8 cellular contexts compared by ENCODE assay signal in the genomic region with DNA sequence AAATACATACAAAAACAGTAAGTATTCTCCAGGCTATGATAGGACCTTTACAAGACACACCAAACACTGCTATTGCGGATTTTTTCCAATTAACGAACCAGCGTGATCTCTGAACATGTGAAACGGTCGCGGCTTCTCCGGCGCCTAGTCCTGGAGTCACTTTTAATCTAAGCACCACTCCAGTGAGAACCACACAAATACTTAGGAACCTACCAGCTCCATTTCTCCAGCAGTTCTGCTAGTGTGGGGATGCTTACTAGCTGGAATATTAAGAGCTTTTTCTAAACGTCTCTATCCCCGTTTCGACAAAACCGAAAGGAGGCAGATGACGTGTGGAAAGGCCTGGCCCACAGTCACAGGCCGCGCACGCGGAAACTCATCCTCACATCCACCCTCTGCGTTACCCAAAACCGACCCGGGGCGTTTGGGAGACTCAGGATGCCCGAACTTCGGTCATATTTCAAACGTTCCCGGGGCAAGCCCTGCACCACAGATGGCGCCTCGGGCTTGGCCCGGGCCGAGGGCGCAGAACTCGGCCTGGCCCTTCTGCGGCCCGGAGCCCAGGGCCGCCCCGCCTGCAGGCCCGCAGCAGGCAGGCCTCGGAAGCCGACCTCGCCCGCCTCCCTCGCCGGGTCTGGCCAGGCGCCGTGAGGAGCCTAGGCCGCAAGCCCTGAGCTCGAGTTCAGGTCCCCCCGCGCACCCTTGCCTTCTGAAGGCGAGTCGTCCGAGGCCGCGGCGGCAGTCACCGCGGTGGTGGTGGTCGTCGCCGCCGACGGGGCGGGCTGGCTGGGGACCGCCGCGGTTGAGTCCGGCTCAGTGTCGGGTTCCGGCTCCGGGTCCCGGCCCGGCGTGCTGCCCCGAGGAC. TPM values are rescaled to one million over a fixed set of nuclear protein-coding genes. Genes with fewer than 3 reads are reported as not detected.
DNase-seq lines count a peak whose midpoint lies in the region; FAIRE-seq and TF ChIP-seq lines count a peak whose summit lies in the region.

No MANE protein-coding gene starts in this region.

- H3K79me1 ChIP-seq in H9 (ENCODE audit: insufficient read depth, low read depth, low read length, poor library complexity, severe bottlenecking), result no peaks in the 10 kb centered on the region

- H3K36me3 Mint-ChIP-seq in H9 (ENCODE audit: insufficient read depth in 1 of 3, low read depth in 3 of 3), result peaks cover 22 to 38% (median 30%) of the 10 kb centered on the region in 3 experiments; a peak in 6 of 7 replicates

- H4K5ac ChIP-seq in H9 (ENCODE audit: insufficient read length, low read depth, low read length), result no peak overlapping the region

- no peak overlapping the region for H3K27ac ChIP-seq in H9 (ENCODE audit: insufficient read length, low read depth, low read length)

- no peak overlapping the region for H2BK120ac ChIP-seq in H9 (ENCODE audit: low read depth, low read length, poor library complexity, severe bottlenecking)

- no peak overlapping the region for H2BK20ac ChIP-seq in H9 (ENCODE audit: low read depth, low read length, poor library complexity, severe bottlenecking)

- H3K23ac ChIP-seq in H9 (ENCODE audit: insufficient read length, low read depth, low read length), result no peak overlapping the region

- H4K91ac ChIP-seq in H9 (ENCODE audit: insufficient read length, low read depth, low read length), result no peak overlapping the region

- no CpG with 5 or more reads among the region's 73 CpGs for WGBS in H9 (ENCODE audit: extremely low coverage, insufficient read length, low lambda C conversion rate)

- peak overlapping the region; percentile 98 for H3K4me3 Mint-ChIP-seq in H9

- FAIRE-seq in GM12891 (lab: Jason Lieb, UNC), result peak; percentile 40

- no peak overlapping the region for H2BK12ac ChIP-seq in H9 (ENCODE audit: insufficient read length, low read depth, low read length)

- H3K9me3 ChIP-seq in H9 (ENCODE audit: control insufficient read depth, low read depth, low read length) (no peaks in the 10 kb centered on the region), MG63 (no peaks in the 10 kb centered on the region; the same call in 1 of the 2 replicates)

- no peak overlapping the region for H3K18ac ChIP-seq in H9 (ENCODE audit: insufficient read length, low read depth, low read length)

- no peak overlapping the region for H3K56ac ChIP-seq in H9 (ENCODE audit: insufficient read length, low read depth, low read length)

- no peaks in the 10 kb centered on the region; a peak in 1 of 5 replicates for H3K9me3 Mint-ChIP-seq in H9

- H3K36me3 ChIP-seq in MG63 (peaks cover 48% of the 10 kb centered on the region), kidney epithelial cell (ENCODE audit: control insufficient read depth, insufficient read depth, low read length) (no peaks in the 10 kb centered on the region)

- peak overlapping the region; percentile 51 for H3K4me2 ChIP-seq in H9 (ENCODE audit: insufficient read depth, insufficient read length, low read length)

- H3K23me2 ChIP-seq in H9 (ENCODE audit: insufficient read length, low read depth, low read length, poor library complexity, severe bottlenecking), result peaks cover 3% of the 10 kb centered on the region

- no peak for TF ChIP-seq CTCF in H9 (conservative IDR thresholded peaks at IDR 0.05)
- no peak for TF ChIP-seq CTCF in kidney epithelial cell (IDR thresholded peaks at IDR 0.05; ENCODE audit: insufficient read depth, low read length, poor library complexity, severe bottlenecking)

- no peaks in the 10 kb centered on the region; the same call in 1 of the 2 replicates for H3K27me3 Mint-ChIP-seq in H9 (ENCODE audit: low read depth)

- TF ChIP-seq POLR2A in GM12891 (IDR thresholded peaks at IDR 0.05; ENCODE audit: low read depth, low read length), result 0 out of 2 replicates have a peak, but pooled peaks have one; percentile 13

- H4K8ac ChIP-seq in H9 (replicated peaks; ENCODE audit: insufficient read length, low read depth, low read length), result no peak overlapping the region

- peak overlapping the region; percentile 77 to 98 (median 95); a peak in 6 of 7 replicates for H3K27ac Mint-ChIP-seq in H9

- peak overlapping the region; percentile 75 for H3K9ac ChIP-seq in H9 (ENCODE audit: extremely low read depth, insufficient read length, low read length)

- H2AK5ac ChIP-seq in H9 (ENCODE audit: insufficient read length, low read length), result no peak overlapping the region

- no peaks in the 10 kb centered on the region for H3K27me3 ChIP-seq in H9 (ENCODE audit: insufficient read depth, low read length)
- H3K27me3 ChIP-seq in MG63, result no peaks in the 10 kb centered on the region
- H3K27me3 ChIP-seq in kidney epithelial cell (ENCODE audit: control insufficient read depth, insufficient read depth, low read length), result no peaks in the 10 kb centered on the region

- peak overlapping the region; percentile 75 for H3K4me3 ChIP-seq in MG63
- H3K4me3 ChIP-seq in kidney epithelial cell (ENCODE audit: low read depth, low read length), result peak overlapping the region; percentile 72

- H3K4ac ChIP-seq in H9 (ENCODE audit: low read depth, low read length), result no peak overlapping the region

- H3T11ph ChIP-seq in H9 (ENCODE audit: low read length), result no peak overlapping the region

- no peak overlapping the region for H2AFZ ChIP-seq in H9 (ENCODE audit: low read length)

- no peaks in the 10 kb centered on the region; the same call in 1 of the 2 replicates for H3K4me1 ChIP-seq in H9 (ENCODE audit: insufficient read depth, low read length)

- peak overlapping the region; percentile 90 for H3K14ac ChIP-seq in H9 (ENCODE audit: insufficient read depth, low read length)

- peaks cover 9% of the 10 kb centered on the region; the same call in 1 of the 2 replicates for H3K79me2 ChIP-seq in H9 (ENCODE audit: insufficient read depth, low read length)

- no peak overlapping the region for H2BK5ac ChIP-seq in H9 (ENCODE audit: insufficient read length, low read length)

- no peaks in the 10 kb centered on the region for H4K20me1 ChIP-seq in H9 (ENCODE audit: control insufficient read depth, insufficient read depth, insufficient read length)

- H3K4me1 Mint-ChIP-seq in H9, result peaks cover 11 to 18% of the 10 kb centered on the region in 2 experiments

- no peak overlapping the region for H2BK15ac ChIP-seq in H9 (ENCODE audit: low read depth, low read length)

- DNase-seq in GM12891 (ENCODE audit: insufficient read length, low spot score) (no peak), H9 (no peak), MG63 (peak; percentile 52), kidney epithelial cell (ENCODE audit: low read depth) (no peak), cerebellar nuclear complex (lab: John Stamatoyannopoulos, UW) (no peak)
- peak; percentile 61 for DNase-seq in activated CD4-positive, CD25-positive, alpha-beta regulatory T cell treated with anti-CD3 and anti-CD28 coated beads, Interleukin-2, amount 50 U/mL, for 16 hours (ENCODE audit: low read depth, low spot score)
- DNase-seq in central memory CD4-positive, alpha-beta T cell, result peak; percentile 78
- DNase-seq in stimulated activated CD4-positive, alpha-beta T cell treated with anti-CD3 and anti-CD28 coated beads, Interleukin-15, amount 100 ng/mL, for 24 hours, result peak; percentile 87

TF ChIP-seq in GM12891, 5 proteins besides CTCF, POLR2A, EP300 and RAD21:
- no peak for TF ChIP-seq SPI1 (IDR thresholded peaks at IDR 0.05; ENCODE audit: low read depth, low read length)
- TF ChIP-seq TAF1 (IDR thresholded peaks at IDR 0.05; ENCODE audit: low read depth, low read length), result peak; percentile 48; the same call in 1 of the 2 replicates
- no peak; the same call in 1 of the 2 replicates for TF ChIP-seq POLR2AphosphoS5 (IDR thresholded peaks at IDR 0.05; ENCODE audit: low read depth, low read length)
- TF ChIP-seq PAX5 (IDR thresholded peaks at IDR 0.05; ENCODE audit: insufficient read depth, low read length, severe bottlenecking), result no peak

RNA-seq across cellular contexts. Expression of gene FNBP4, which starts 0.5 kb away (rescaled TPM):
- 39.7 TPM for polyA plus RNA-seq in GM12891 (2012; ENCODE audit: low read depth, missing spikeins)
- total RNA-seq in H9 (2021), result 93.3 and 106 TPM in 2 replicates
- total RNA-seq in MG63 (2014; rRNA removed; shearing (Covaris generic); ENCODE audit: low replicate concordance), result 36.8 and 45.1 TPM in 2 replicates
- total RNA-seq in kidney epithelial cell, result 56.5 and 96.4 TPM in 2 replicates

RNA-seq across cellular contexts. Expression of gene AGBL2, which starts 51.4 kb away (rescaled TPM):
- 6.4 TPM for polyA plus RNA-seq in GM12891 (2012; ENCODE audit: low read depth, missing spikeins)
- total RNA-seq in H9 (2021) (3.0 and 4.3 TPM in 2 replicates), kidney epithelial cell (0.29 and 0.62 TPM in 2 replicates)
- not detected in 2 replicates for total RNA-seq in MG63 (2014; rRNA removed; shearing (Covaris generic); ENCODE audit: low replicate concordance)

Comparison
In these comparisons a context has a peak if more than half of its experiments do, and no peak if none do; other contexts are left out.
1. DNase-seq: peak in MG63 (single experiment), activated CD4-positive, CD25-positive, alpha-beta regulatory T cell treated with anti-CD3 and anti-CD28 coated beads, Interleukin-2, amount 50 U/mL, for 16 hours (single experiment), central memory CD4-positive, alpha-beta T cell (single experiment) and stimulated activated CD4-positive, alpha-beta T cell treated with anti-CD3 and anti-CD28 coated beads, Interleukin-15, amount 100 ng/mL, for 24 hours (single experiment); none in GM12891 (single experiment), H9 (single experiment), kidney epithelial cell (single experiment) and cerebellar nuclear complex (0 of 2).